In genomic region chr17:50478391-50479361, GRCh38 we compare ENCODE assay signal across 1 cellular context.
TF ChIP-seq lines count a peak whose summit lies in the region.

TSS of gene RSAD1 (plus strand) at chr17:50478860. CDS start at chr17:50478885, 25 bp downstream.

TF ChIP-seq in GM12878, 131 proteins besides CTCF, POLR2A, EP300 and RAD21 (continued from another document and continues in another):
- TF ChIP-seq ZNF687 (IDR thresholded peaks at IDR 0.05) (peak; percentile 95), PBX3 (IDR thresholded peaks at IDR 0.05; ENCODE audit: insufficient replicate concordance, low read depth, low read length) (no peak), KDM1A (IDR thresholded peaks at IDR 0.05; ENCODE audit: borderline replicate concordance) (no peak), BCLAF1 (IDR thresholded peaks at IDR 0.05) (peak; percentile 67; the same call in 1 of the 2 replicates), SMARCA5 (IDR thresholded peaks at IDR 0.05) (peak; percentile 99), TBL1XR1 (IDR thresholded peaks at IDR 0.05; ENCODE audit: low read depth, low read length) (no peak; the same call in 1 of the 2 replicates), CBX5 (IDR thresholded peaks at IDR 0.05; ENCODE audit: low read depth) (no peak), TARDBP (IDR thresholded peaks at IDR 0.05; ENCODE audit: borderline replicate concordance) (no peak), FOXK2 (IDR thresholded peaks at IDR 0.05) (no peak), ELK1 (IDR thresholded peaks at IDR 0.05; ENCODE audit: low read depth, low read length) (peak; percentile 71), IRF5 (IDR thresholded peaks at IDR 0.05; ENCODE audit: borderline replicate concordance) (no peak), ASH2L (IDR thresholded peaks at IDR 0.05; ENCODE audit: borderline replicate concordance, low read depth) (0 out of 2 replicates have a peak, but pooled peaks have one; percentile 17), FOS (IDR thresholded peaks at IDR 0.05; ENCODE audit: borderline replicate concordance, extremely low read depth, insufficient read length) (no peak), ZBED1 (IDR thresholded peaks at IDR 0.05; ENCODE audit: borderline replicate concordance) (no peak), FOXM1 (IDR thresholded peaks at IDR 0.05; ENCODE audit: low read depth, low read length) (no peak; the same call in 1 of the 2 replicates), ATF2 (IDR thresholded peaks at IDR 0.05; ENCODE audit: low read length) (no peak), ZNF24 (IDR thresholded peaks at IDR 0.05) (peak; percentile 84), ZNF592 (IDR thresholded peaks at IDR 0.05) (peak; percentile 96), NRF1 (conservative IDR thresholded peaks at IDR 0.05; ENCODE audit: low read depth, low read length) (peak; percentile 45), GABPA (IDR thresholded peaks at IDR 0.05; ENCODE audit: low read depth) (no peak), SPI1 (IDR thresholded peaks at IDR 0.05; ENCODE audit: borderline replicate concordance, insufficient read depth, low read depth, low read length) (no peak), NFXL1 (IDR thresholded peaks at IDR 0.05; ENCODE audit: borderline replicate concordance) (peak; percentile 68; the same call in 1 of the 2 replicates), CREB1 (IDR thresholded peaks at IDR 0.05; ENCODE audit: low read depth) (peak; percentile 70), YY1 (IDR thresholded peaks at IDR 0.05; ENCODE audit: low read depth, low read length) (peak; percentile 95), TAF1 (IDR thresholded peaks at IDR 0.05; ENCODE audit: borderline replicate concordance, low read depth, low read length) (peak; percentile 77), SREBF1 (IDR thresholded peaks at IDR 0.05; ENCODE audit: low read length) (no peak), BMI1 (IDR thresholded peaks at IDR 0.05; ENCODE audit: borderline replicate concordance) (no peak), ZBTB40 (IDR thresholded peaks at IDR 0.05; ENCODE audit: borderline replicate concordance) (0 out of 2 replicates have a peak, but pooled peaks have one; percentile 37), ZNF217 (IDR thresholded peaks at IDR 0.05) (peak; percentile 77), KLF5 (IDR thresholded peaks at IDR 0.05; ENCODE audit: partially characterized antibody) (no peak), ZNF622 (IDR thresholded peaks at IDR 0.05) (no peak)
